In the genomic region with DNA sequence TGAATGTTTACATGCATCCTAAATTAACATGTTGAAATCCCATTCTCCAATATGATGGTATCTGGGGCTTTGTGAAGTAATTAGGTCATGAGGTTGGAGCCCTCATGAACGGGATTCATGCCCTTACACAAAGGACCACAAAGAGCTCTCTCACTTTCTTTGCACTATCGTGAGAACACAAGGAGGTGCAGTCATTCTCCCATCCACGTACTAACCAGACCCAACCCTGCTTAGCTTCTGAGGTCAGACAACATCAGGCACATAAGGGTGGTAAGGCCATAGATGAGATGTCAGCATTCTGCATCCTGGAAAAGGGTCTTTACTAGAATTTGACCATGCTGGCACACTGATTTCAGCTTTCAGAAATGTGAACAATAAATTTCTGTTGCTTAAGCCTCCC, we compare ENCODE assay signal across 1 cellular context.
TF ChIP-seq lines count a peak whose summit lies in the region.

No MANE protein-coding gene starts in this region.

TF ChIP-seq in GM23338, 12 proteins besides CTCF, POLR2A, EP300 and RAD21 (continued from another document):
- TF ChIP-seq ZNF331 (CRISPR knock-in tag; IDR thresholded peaks at IDR 0.05; ENCODE audit: low read depth), result no peak
- TF ChIP-seq EZH2phosphoT487 (IDR thresholded peaks at IDR 0.05; ENCODE audit: unreplicated experiment), result no peak
